Comparison of ENCODE assay signal across 28 cellular contexts in the genomic region with DNA sequence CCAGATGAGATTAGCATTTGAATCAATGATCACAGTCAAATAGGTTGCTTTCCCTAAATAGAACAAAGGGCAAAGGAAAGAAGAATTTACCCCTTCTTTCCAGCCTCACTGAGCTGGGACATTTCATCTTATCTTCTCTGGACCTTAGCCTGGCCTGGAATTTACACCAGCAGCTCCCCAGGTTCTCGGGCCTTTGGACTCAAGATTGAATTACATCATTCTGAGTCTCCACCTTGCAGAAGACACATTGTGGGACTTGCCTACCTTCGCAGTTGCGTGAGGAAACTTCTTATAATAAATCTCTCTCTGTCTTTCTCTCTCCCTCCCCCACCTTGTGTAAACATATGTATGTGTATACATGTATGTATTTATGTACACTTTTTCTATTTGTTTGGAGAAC.
"Had no signal": no experiment of that assay in that cellular context is flagged by ENCODE, and none has a peak within 500 bp of the region (broad histone marks: within the 10 kb centered on the region; RNA-seq: fewer than 3 reads in every experiment).

No MANE protein-coding gene starts in this region.

- H3K27me3 Mint-ChIP-seq: activated CD4-positive, alpha-beta T cell treated with anti-CD3 and anti-CD28 coated beads, Interleukin-2, amount 10 ng/mL, durations not matched to agents 7 days and 5 days; activated CD8-positive, alpha-beta T cell treated with anti-CD3 and anti-CD28 coated beads for 36 hours; activated naive CD8-positive, alpha-beta T cell; activated T-helper 17 cell treated with anti-CD3 and anti-CD28 coated beads, Interleukin-2, amount 50 U/mL, for 72 hours; central memory CD8-positive, alpha-beta T cell; dendritic cell treated with granulocyte-macrophage colony-stimulating factor and Interleukin-4, amounts not matched to agents 40 ng/mL and 50 ng/mL, for 4 days had no signal

- H3K4me3 ChIP-seq: coronary artery, dorsolateral prefrontal cortex, esophagus muscularis mucosa, gastrocnemius medialis had no signal

- H3K9me3 ChIP-seq: esophagus muscularis mucosa, gastrocnemius medialis had no signal

- H3K4me1 ChIP-seq: esophagus muscularis mucosa, foreskin keratinocyte, gastrocnemius medialis had no signal

- H3K4me3 Mint-ChIP-seq: activated CD4-positive, alpha-beta T cell treated with anti-CD3 and anti-CD28 coated beads, Interleukin-2, amount 10 ng/mL, durations not matched to agents 7 days and 5 days; activated CD8-positive, alpha-beta T cell treated with anti-CD3 and anti-CD28 coated beads for 36 hours; activated naive CD8-positive, alpha-beta T cell; activated T-cell treated with anti-CD3 and anti-CD28 coated beads, Interleukin-2, amount 50 U/mL, for 4 hours; activated T-helper 17 cell treated with anti-CD3 and anti-CD28 coated beads, Interleukin-2, amount 50 U/mL, for 72 hours; central memory CD8-positive, alpha-beta T cell; dendritic cell treated with granulocyte-macrophage colony-stimulating factor and Interleukin-4, amounts not matched to agents 40 ng/mL and 50 ng/mL, for 4 days; endodermal cell had no signal

- DNase-seq: activated CD4-positive, alpha-beta T cell treated with anti-CD3 and anti-CD28 coated beads for 1 hour; activated CD4-positive, alpha-beta T cell treated with anti-CD3 and anti-CD28 coated beads for 4 hours; activated CD4-positive, alpha-beta T cell treated with anti-CD3 and anti-CD28 coated beads, Interleukin-2, amount 10 ng/mL, durations not matched to agents 7 days and 5 days; activated CD4-positive, alpha-beta T cell treated with anti-CD3 and anti-CD28 coated beads, Interleukin-2, amount 50 U/mL, for 4 hours; activated CD8-positive, alpha-beta memory T cell treated with anti-CD3 and anti-CD28 coated beads for 24 hours; activated CD8-positive, alpha-beta T cell treated with anti-CD3 and anti-CD28 coated beads for 36 hours; activated effector memory CD4-positive, alpha-beta T cell treated with Interleukin-2 at 50 U/mL for 16 hours; activated gamma-delta T cell treated with Interleukin-2 at 50 U/mL for 16 hours; activated naive CD4-positive, alpha-beta T cell treated with anti-CD3 and anti-CD28 coated beads, Interleukin-2, amount 50 U/mL, for 16 hours; activated naive CD4-positive, alpha-beta T cell treated with Interleukin-2 at 50 U/mL for 16 hours; activated T-cell treated with anti-CD3 and anti-CD28 coated beads, Interleukin-2, amount 50 U/mL, for 4 hours; amniotic stem cell; anterior cingulate cortex; brain microvascular endothelial cell; dorsolateral prefrontal cortex; effector memory CD4-positive, alpha-beta T cell; endodermal cell; erythroblast; foreskin keratinocyte; gastrocnemius medialis; glutamatergic neuron; T-helper 2 cell had no signal

- H3K4me1 Mint-ChIP-seq: activated CD4-positive, alpha-beta T cell treated with anti-CD3 and anti-CD28 coated beads, Interleukin-2, amount 10 ng/mL, durations not matched to agents 7 days and 5 days; activated T-helper 17 cell treated with anti-CD3 and anti-CD28 coated beads, Interleukin-2, amount 50 U/mL, for 72 hours; central memory CD8-positive, alpha-beta T cell; endodermal cell had no signal

- H3K27me3 ChIP-seq: brain microvascular endothelial cell, dorsolateral prefrontal cortex, esophagus muscularis mucosa, foreskin keratinocyte, gastrocnemius medialis had no signal

- ATAC-seq: activated CD8-positive, alpha-beta T cell treated with anti-CD3 and anti-CD28 coated beads for 36 hours; activated T-cell treated with anti-CD3 and anti-CD28 coated beads, Interleukin-2, amount 50 U/mL, for 4 hours; activated T-helper 17 cell treated with anti-CD3 and anti-CD28 coated beads, Interleukin-2, amount 50 U/mL, for 72 hours; foreskin keratinocyte; gastrocnemius medialis had no signal

- H3K27ac Mint-ChIP-seq: activated CD4-positive, alpha-beta T cell treated with anti-CD3 and anti-CD28 coated beads, Interleukin-2, amount 10 ng/mL, durations not matched to agents 7 days and 5 days; activated CD8-positive, alpha-beta T cell treated with anti-CD3 and anti-CD28 coated beads for 36 hours; activated naive CD8-positive, alpha-beta T cell; activated T-helper 17 cell treated with anti-CD3 and anti-CD28 coated beads, Interleukin-2, amount 50 U/mL, for 72 hours; dendritic cell treated with granulocyte-macrophage colony-stimulating factor and Interleukin-4, amounts not matched to agents 40 ng/mL and 50 ng/mL, for 4 days; endodermal cell had no signal

- H3K36me3 Mint-ChIP-seq: activated naive CD8-positive, alpha-beta T cell had no signal

- H3K36me3 ChIP-seq: brain microvascular endothelial cell, esophagus muscularis mucosa, gastrocnemius medialis had no signal

- H3K9me3 Mint-ChIP-seq: activated T-cell treated with anti-CD3 and anti-CD28 coated beads, Interleukin-2, amount 50 U/mL, for 4 hours; activated T-helper 17 cell treated with anti-CD3 and anti-CD28 coated beads, Interleukin-2, amount 50 U/mL, for 72 hours; central memory CD8-positive, alpha-beta T cell; dendritic cell treated with granulocyte-macrophage colony-stimulating factor and Interleukin-4, amounts not matched to agents 40 ng/mL and 50 ng/mL, for 4 days; endodermal cell had no signal
